ENCODE assay signal across 9 cellular contexts in genomic region chr15:85691350-85692240, GRCh38.
DNase-seq lines count a peak whose midpoint lies in the region; ATAC-seq and TF ChIP-seq lines count a peak whose summit lies in the region.
"Had no signal": no experiment of that assay in that cellular context is flagged by ENCODE, and none has a peak within 500 bp of the region (broad histone marks: within the 10 kb centered on the region; RNA-seq: fewer than 3 reads in every experiment).

No MANE protein-coding gene starts in this region.

- no peak overlapping the region for H3K18ac ChIP-seq in H9 (ENCODE audit: insufficient read length, low read depth, low read length)

- H3K36me3 Mint-ChIP-seq in H9 (ENCODE audit: insufficient read depth in 1 of 3, low read depth in 3 of 3) = peaks cover 2 to 26% (median 17%) of the 10 kb centered on the region in 3 experiments; a peak in 6 of 7 replicates
- peaks cover 44% of the 10 kb centered on the region for H3K36me3 Mint-ChIP-seq in T-helper 1 cell treated with Interleukin-12 subunit alpha and Interleukin-12 subunit beta and Interleukin-4 antibody, amounts not matched to agents 30 μg/mL and 1 μg/mL, for 36 hours (ENCODE audit: low read depth)

- H4K5ac ChIP-seq in H9 (ENCODE audit: insufficient read length, low read depth, low read length) = no peak overlapping the region

- H3K9me3 ChIP-seq in H9 (ENCODE audit: control insufficient read depth, low read depth, low read length) (no peaks in the 10 kb centered on the region), muscle layer of duodenum (ENCODE audit: control insufficient read depth in 1 of 2, low read length in 2 of 2) (no peaks in the 10 kb centered on the region)
- H3K9me3 ChIP-seq: SJSA1 had no signal

- H2AK5ac ChIP-seq in H9 (ENCODE audit: insufficient read length, low read length) = no peak overlapping the region

- no peak overlapping the region for H3K14ac ChIP-seq in H9 (ENCODE audit: insufficient read depth, low read length)

- no peaks in the 10 kb centered on the region for H3K27me3 ChIP-seq in H9 (ENCODE audit: insufficient read depth, low read length)
- H3K27me3 ChIP-seq in muscle layer of duodenum (ENCODE audit: low read depth, low read length) = no peaks in the 10 kb centered on the region
- H3K27me3 ChIP-seq: SJSA1 had no signal

- H2BK120ac ChIP-seq in H9 (ENCODE audit: low read depth, low read length, poor library complexity, severe bottlenecking) = no peak overlapping the region

- no peak overlapping the region for H3K4me3 ChIP-seq in muscle layer of duodenum (ENCODE audit: low read depth in 1 of 2, low read length in 2 of 2)
- H3K4me3 ChIP-seq: SJSA1 had no signal

- no peaks in the 10 kb centered on the region for H3K27me3 Mint-ChIP-seq in H9 (ENCODE audit: low read depth)
- H3K27me3 Mint-ChIP-seq in T-helper 1 cell treated with Interleukin-12 subunit alpha and Interleukin-12 subunit beta and Interleukin-4 antibody, amounts not matched to agents 30 μg/mL and 1 μg/mL, for 36 hours (ENCODE audit: low read depth) = no peaks in the 10 kb centered on the region

- no peak overlapping the region for H4K8ac ChIP-seq in H9 (replicated peaks; ENCODE audit: insufficient read length, low read depth, low read length)

- H2BK5ac ChIP-seq in H9 (ENCODE audit: insufficient read length, low read length) = no peak overlapping the region

- no peak overlapping the region for H3K23ac ChIP-seq in H9 (ENCODE audit: insufficient read length, low read depth, low read length)

- WGBS in H9 (ENCODE audit: extremely low coverage, insufficient read length, low lambda C conversion rate) = no CpG with 5 or more reads among the region's 6 CpGs

- no peaks in the 10 kb centered on the region for H3K79me1 ChIP-seq in H9 (ENCODE audit: insufficient read depth, low read depth, low read length, poor library complexity, severe bottlenecking)

- no peaks in the 10 kb centered on the region for H3K4me1 ChIP-seq in H9 (ENCODE audit: insufficient read depth, low read length)
- peaks cover 27 to 31% of the 10 kb centered on the region in 2 donors for H3K4me1 ChIP-seq in muscle layer of duodenum (ENCODE audit: control insufficient read depth in 1 of 2, insufficient read depth in 2 of 2, low read length in 2 of 2)
- H3K4me1 ChIP-seq: SJSA1 had no signal

- no peak overlapping the region for H2BK20ac ChIP-seq in H9 (ENCODE audit: low read depth, low read length, poor library complexity, severe bottlenecking)

- peak overlapping the region in 2 of 3 experiments; percentile 81 to 90; a peak in 2 of 7 replicates for H3K27ac Mint-ChIP-seq in H9
- H3K27ac Mint-ChIP-seq in T-helper 1 cell treated with Interleukin-12 subunit alpha and Interleukin-12 subunit beta and Interleukin-4 antibody, amounts not matched to agents 30 μg/mL and 1 μg/mL, for 36 hours = peak overlapping the region; percentile 99

- no peak for TF ChIP-seq CTCF in H9 (conservative IDR thresholded peaks at IDR 0.05)

- H3K79me2 ChIP-seq in H9 (ENCODE audit: insufficient read depth, low read length) = no peaks in the 10 kb centered on the region

- H3K9ac ChIP-seq in H9 (ENCODE audit: extremely low read depth, insufficient read length, low read length) = no peak overlapping the region

- H2BK15ac ChIP-seq in H9 (ENCODE audit: low read depth, low read length) = no peak overlapping the region

- ATAC-seq in GM18858 (IDR thresholded peaks at IDR 0.05; ENCODE audit: unreplicated experiment) = peak; percentile 26

- no peak overlapping the region for H3K4me3 Mint-ChIP-seq in H9
- peak overlapping the region; percentile 91 for H3K4me3 Mint-ChIP-seq in T-helper 1 cell treated with Interleukin-12 subunit alpha and Interleukin-12 subunit beta and Interleukin-4 antibody, amounts not matched to agents 30 μg/mL and 1 μg/mL, for 36 hours

- H3K23me2 ChIP-seq in H9 (ENCODE audit: insufficient read length, low read depth, low read length, poor library complexity, severe bottlenecking) = no peaks in the 10 kb centered on the region

- peaks cover 35 to 37% of the 10 kb centered on the region in 2 donors for H3K36me3 ChIP-seq in muscle layer of duodenum (ENCODE audit: control insufficient read depth in 1 of 2, insufficient read depth in 2 of 2, low read length in 2 of 2)

- H4K20me1 ChIP-seq in H9 (ENCODE audit: control insufficient read depth, insufficient read depth, insufficient read length) = no peaks in the 10 kb centered on the region

- DNase-seq in H9 (no peak), C1 segment of cervical spinal cord (lab: John Stamatoyannopoulos, UW) (no peak), OCI-M2 (lab: John Stamatoyannopoulos, UW; ENCODE audit: unreplicated experiment) (no peak), NCI-H1105 (lab: John Stamatoyannopoulos, UW) (no peak), DMS 273 (lab: John Stamatoyannopoulos, UW; ENCODE audit: unreplicated experiment) (no peak)

- H3K4me2 ChIP-seq in H9 (ENCODE audit: insufficient read depth, insufficient read length, low read length) = no peak overlapping the region

- no peak overlapping the region for H3K27ac ChIP-seq in H9 (ENCODE audit: insufficient read length, low read depth, low read length)
- peak overlapping the region; percentile 82 for H3K27ac ChIP-seq in muscle layer of duodenum (ENCODE audit: low read length)
- H3K27ac ChIP-seq: SJSA1 had no signal

- no peak overlapping the region for H3K56ac ChIP-seq in H9 (ENCODE audit: insufficient read length, low read depth, low read length)

- no peaks in the 10 kb centered on the region for H3K9me3 Mint-ChIP-seq in H9
- H3K9me3 Mint-ChIP-seq in T-helper 1 cell treated with Interleukin-12 subunit alpha and Interleukin-12 subunit beta and Interleukin-4 antibody, amounts not matched to agents 30 μg/mL and 1 μg/mL, for 36 hours = no peaks in the 10 kb centered on the region

- H3K4ac ChIP-seq in H9 (ENCODE audit: low read depth, low read length) = no peak overlapping the region

- H2AFZ ChIP-seq in H9 (ENCODE audit: low read length) = no peak overlapping the region

- H4K91ac ChIP-seq in H9 (ENCODE audit: insufficient read length, low read depth, low read length) = no peak overlapping the region

- H3T11ph ChIP-seq in H9 (ENCODE audit: low read length) = no peak overlapping the region

- H2BK12ac ChIP-seq in H9 (ENCODE audit: insufficient read length, low read depth, low read length) = no peak overlapping the region

- peaks cover 13 to 17% of the 10 kb centered on the region in 2 experiments for H3K4me1 Mint-ChIP-seq in H9
- peaks cover 64% of the 10 kb centered on the region for H3K4me1 Mint-ChIP-seq in T-helper 1 cell treated with Interleukin-12 subunit alpha and Interleukin-12 subunit beta and Interleukin-4 antibody, amounts not matched to agents 30 μg/mL and 1 μg/mL, for 36 hours (ENCODE audit: low read depth)
